In genomic region chr6:157032923-157033322, GRCh38 we compare ENCODE assay signal across 12 cellular contexts.
DNase-seq lines count a peak whose midpoint lies in the region; ATAC-seq, FAIRE-seq and TF ChIP-seq lines count a peak whose summit lies in the region.
"Had no signal": no experiment of that assay in that cellular context is flagged by ENCODE, and none has a peak within 500 bp of the region (broad histone marks: within the 10 kb centered on the region; RNA-seq: fewer than 3 reads in every experiment).

No MANE protein-coding gene starts in this region.

- no peak for DNase-seq in heart right ventricle
- no peak for DNase-seq in cardiac septum (ENCODE audit: low spot score)
- no peak for DNase-seq in GM12878 (ENCODE audit: low read depth, low spot score)
- no peak for DNase-seq in memory B cell (ENCODE audit: low spot score in 2 of 2)
- DNase-seq in type B pancreatic cell (ENCODE audit: extremely low spot score, unreplicated experiment), result no peak
- DNase-seq in mucosa of descending colon, result no peak
- no peak for DNase-seq in D721Med (ENCODE audit: insufficient read length, low spot score)
- no peak for DNase-seq in HK-2 (ENCODE audit: unreplicated experiment)
- DNase-seq: adrenal gland, glutamatergic neuron had no signal

- H3K9me3 ChIP-seq in heart right ventricle (no peaks in the 10 kb centered on the region), GM12878 (replicated peaks; ENCODE audit: control insufficient read depth, insufficient read depth, low read length) (no peaks in the 10 kb centered on the region; the same call in 2 of the 3 replicates), mucosa of descending colon (no peaks in the 10 kb centered on the region)
- H3K9me3 ChIP-seq: adrenal gland had no signal

- peaks cover 5% of the 10 kb centered on the region for H3K36me3 Mint-ChIP-seq in memory B cell
- no peaks in the 10 kb centered on the region for H3K36me3 Mint-ChIP-seq in type B pancreatic cell

- H3K27me3 ChIP-seq in heart right ventricle, result no peaks in the 10 kb centered on the region
- H3K27me3 ChIP-seq in GM12878 (replicated peaks in 1 of 2; ENCODE audit: control insufficient read depth in 2 of 2, insufficient read depth in 2 of 2, low read length in 1 of 2), result no peaks in the 10 kb centered on the region
- H3K27me3 ChIP-seq: adrenal gland had no signal

- H3K9me3 Mint-ChIP-seq in memory B cell (peaks cover 2% of the 10 kb centered on the region), type B pancreatic cell (no peaks in the 10 kb centered on the region)

- no TSS peak for BruUV-seq in GM12878 (replicated peaks; lab: Mats Ljungman, UMichigan)

- WGBS in heart right ventricle, 2 donors, result 67 to 73% methylated on average over 4 of the region's 4 CpGs
- WGBS in GM12878 (ENCODE audit: insufficient coverage, insufficient replicate concordance, low lambda C conversion rate, missing lambda C conversion rate), result 55% methylated on average over 4 of the region's 4 CpGs

- no peak for ATAC-seq in heart right ventricle
- ATAC-seq in GM12878, result no peak
- no peak for ATAC-seq in memory B cell (ENCODE audit: low read depth)
- no peak for ATAC-seq in mucosa of descending colon

- H3K36me3 ChIP-seq in heart right ventricle (no peaks in the 10 kb centered on the region), GM12878 (ENCODE audit: control insufficient read depth in 2 of 2, insufficient read depth in 2 of 2, low read length in 1 of 2) (peaks cover 3 to 7% of the 10 kb centered on the region in 2 experiments; a peak in 3 of 4 replicates), mucosa of descending colon (ENCODE audit: low read depth) (no peaks in the 10 kb centered on the region)
- H3K36me3 ChIP-seq: adrenal gland had no signal

- no peak overlapping the region for H2AFZ ChIP-seq in GM12878 (ENCODE audit: control insufficient read depth, low read depth, low read length)

- POLR2A ChIA-PET in GM12878 (lab: Charles Lee), result no interaction called here

- H3K4me3 ChIP-seq in heart right ventricle (peak overlapping the region in 6 of 10 donors; percentile 46 to 55 (median 49)), GM12878 (peak overlapping the region; percentile 54; the same call in 1 of the 2 replicates), mucosa of descending colon (no peak overlapping the region)

- H3K4me2 ChIP-seq in GM12878 (ENCODE audit: control insufficient read depth, insufficient read depth), result peak overlapping the region; percentile 74

- in situ Hi-C loops in GM12878 (cut with MboI), result no loop called here

- TF ChIP-seq POLR2A in GM12878 (IDR thresholded peaks at IDR 0.05; ENCODE audit: low read depth, low read length), result no peak

- H3K79me2 ChIP-seq in GM12878 (ENCODE audit: control insufficient read depth, insufficient read depth, low read length), result peaks cover 68% of the 10 kb centered on the region

- RAD21 ChIA-PET in GM12878 (lab: Charles Lee; ENCODE audit: unreplicated experiment), result interaction anchor here (0.6 to 2.5 kb wide), 11 partner anchors 11 to 257 kb away, joined by 3 to 9 read pairs (median 3); no protein-coding TSS in a partner anchor

- H3K27ac Mint-ChIP-seq in memory B cell, result peak overlapping the region; percentile 90
- H3K27ac Mint-ChIP-seq in type B pancreatic cell, result peak overlapping the region; percentile 57

- CTCF ChIA-PET in GM12878 (lab: Yijun Ruan, JAX), result interaction anchor here (0.6 to 2.4 kb wide), 8 partner anchors 10 to 282 kb away, joined by 3 to 28 read pairs (median 5); no protein-coding TSS in a partner anchor

- TF ChIP-seq EP300 in GM12878 (IDR thresholded peaks at IDR 0.05; ENCODE audit: borderline replicate concordance in 1 of 2, control insufficient read depth in 1 of 2, low read depth in 2 of 2, low read length in 2 of 2), result no peak

- SMC1A ChIA-PET in GM12878 (lab: Charles Lee; ENCODE audit: uncharacterized antibody, unreplicated experiment), result interaction anchor here (0.7 to 2.4 kb wide), 9 partner anchors 9 to 154 kb away, joined by 3 to 17 read pairs (median 4); no protein-coding TSS in a partner anchor

- no peak overlapping the region for H3K9ac ChIP-seq in GM12878 (ENCODE audit: control insufficient read depth, insufficient read depth, low read length)

- intact Hi-C loops in heart right ventricle (cut with DNase I) (loop anchor here in 9 of 10 donors (2.0 to 10.0 kb wide), 8 partner anchors 112 to 242 kb away; no protein-coding TSS in a partner anchor), cardiac septum (cut with DNase I) (no loop called here), GM12878 (cut with micrococcal nuclease; ENCODE audit: unreplicated experiment) (loop anchor here (10.0 kb wide), 2 partner anchors 152 to 242 kb away; no protein-coding TSS in a partner anchor), mucosa of descending colon (cut with DNase I, micrococcal nuclease) (loop anchor here in 1 of 2 donors (10.0 kb wide), 1 partner anchor 152 kb away; no protein-coding TSS in a partner anchor)

- no peak for FAIRE-seq in GM12878 (lab: Jason Lieb, UNC)
- FAIRE-seq in D721Med (lab: Jason Lieb, UNC), result no peak
- FAIRE-seq: H54, HTR-8/SVneo had no signal

- TF ChIP-seq CTCF in heart right ventricle (IDR thresholded peaks at IDR 0.05) (no peak), GM12878 (IDR thresholded peaks at IDR 0.05 in 2 of 3, conservative IDR thresholded peaks at IDR 0.05 in 1 of 3; ENCODE audit: control insufficient read depth in 2 of 3, extremely low read depth in 1 of 3, insufficient read depth in 1 of 3, low read depth in 3 of 3, low read length in 3 of 3) (no peak), type B pancreatic cell (conservative IDR thresholded peaks at IDR 0.05) (no peak), mucosa of descending colon (IDR thresholded peaks at IDR 0.05) (no peak), D721Med (IDR thresholded peaks at IDR 0.05; ENCODE audit: insufficient read depth, missing control alignments) (no peak)

- TF ChIP-seq RAD21 in GM12878 (IDR thresholded peaks at IDR 0.05; ENCODE audit: insufficient read depth, low read depth, low read length), result no peak

- H4K20me1 ChIP-seq in GM12878 (ENCODE audit: control insufficient read depth, insufficient read depth), result 0 out of 2 replicates have a peak, but pooled peaks cover 5% of the 10 kb centered on the region

- no peak overlapping the region for H3K4me3 Mint-ChIP-seq in memory B cell
- no peak overlapping the region for H3K4me3 Mint-ChIP-seq in type B pancreatic cell

- peaks cover 20% of the 10 kb centered on the region for H3K4me1 Mint-ChIP-seq in memory B cell
- peaks cover 11% of the 10 kb centered on the region for H3K4me1 Mint-ChIP-seq in type B pancreatic cell (ENCODE audit: unreplicated experiment)

- no peaks in the 10 kb centered on the region for H3K27me3 Mint-ChIP-seq in memory B cell
- no peaks in the 10 kb centered on the region for H3K27me3 Mint-ChIP-seq in type B pancreatic cell

- peaks cover 0 to 52% (median 44%) of the 10 kb centered on the region in 9 donors for H3K4me1 ChIP-seq in heart right ventricle
- peaks cover 7% of the 10 kb centered on the region for H3K4me1 ChIP-seq in GM12878 (ENCODE audit: control insufficient read depth, insufficient read depth, low read length)
- H3K4me1 ChIP-seq in mucosa of descending colon (ENCODE audit: low read depth), result peaks cover 17% of the 10 kb centered on the region

- H3K27ac ChIP-seq in heart right ventricle (peak overlapping the region in 5 of 10 donors; percentile 24 to 86 (median 68)), GM12878 (ENCODE audit: control insufficient read depth, insufficient read depth) (no peak overlapping the region; the same call in 1 of the 2 replicates)

TF ChIP-seq in GM12878, 131 proteins besides CTCF, POLR2A, EP300 and RAD21 (continues in another document):
- peak; percentile 25; the same call in 1 of the 2 replicates for TF ChIP-seq ZBTB40 (IDR thresholded peaks at IDR 0.05; ENCODE audit: borderline replicate concordance)
